In genomic region chr21:45408271-45408791, GRCh38 we compare ENCODE assay signal across 18 cellular contexts. TPM values are rescaled to one million over a fixed set of nuclear protein-coding genes. Genes with fewer than 3 reads are reported as not detected.
A peak's percentile ranks its signal among the peaks of the same experiment; 100 is the strongest.
DNase-seq lines count a peak whose midpoint lies in the region; ATAC-seq and TF ChIP-seq lines count a peak whose summit lies in the region.
"Had no signal": no experiment of that assay in that cellular context is flagged by ENCODE, and none has a peak within 500 bp of the region (broad histone marks: within the 10 kb centered on the region; RNA-seq: fewer than 3 reads in every experiment).

No MANE protein-coding gene starts in this region.

- TF ChIP-seq EP300 in ovary (IDR thresholded peaks at IDR 0.05): no peak

- no peak overlapping the region for H3K9ac ChIP-seq in H9 (ENCODE audit: extremely low read depth, insufficient read length, low read length)

- H3K9me3 Mint-ChIP-seq in H9 (no peaks in the 10 kb centered on the region; a peak in 1 of 5 replicates), WTC11 (no peaks in the 10 kb centered on the region)
- H3K9me3 Mint-ChIP-seq: activated T-cell treated with anti-CD3 and anti-CD28 coated beads, Interleukin-2, amount 50 U/mL, for 4 hours; stimulated activated naive CD8-positive, alpha-beta T cell treated with anti-CD3 and anti-CD28 coated beads, Interleukin-15, Interleukin-2, amounts not matched to agents 100 ng/mL and 50 ng/mL, for 24 hours had no signal

- CTCF ChIA-PET in WTC11 (lab: Charles Lee): interaction anchor here (0.7 to 3.2 kb wide), 8 partner anchors 9 to 115 kb away, joined by 3 to 23 read pairs (median 8); no protein-coding TSS in a partner anchor

- H4K8ac ChIP-seq in H9 (replicated peaks; ENCODE audit: insufficient read length, low read depth, low read length): no peak overlapping the region

- H3K4me1 Mint-ChIP-seq in H9 (peaks cover 64 to 73% of the 10 kb centered on the region in 2 experiments), WTC11 (peaks cover 74% of the 10 kb centered on the region)

- no peak overlapping the region for H3K4me2 ChIP-seq in H9 (ENCODE audit: insufficient read depth, insufficient read length, low read length)
- peak overlapping the region; percentile 44 for H3K4me2 ChIP-seq in hepatocyte

- H3K9me2 ChIP-seq in hepatocyte (replicated peaks; ENCODE audit: insufficient read depth): no peaks in the 10 kb centered on the region

- H2BK120ac ChIP-seq in H9 (ENCODE audit: low read depth, low read length, poor library complexity, severe bottlenecking): no peak overlapping the region

- no peak overlapping the region for H2AFZ ChIP-seq in H9 (ENCODE audit: low read length)
- H2AFZ ChIP-seq in hepatocyte: no peak overlapping the region

- H4K91ac ChIP-seq in H9 (ENCODE audit: insufficient read length, low read depth, low read length): no peak overlapping the region

- no peak overlapping the region for H2BK5ac ChIP-seq in H9 (ENCODE audit: insufficient read length, low read length)

- H3K4me1 ChIP-seq in H9 (ENCODE audit: insufficient read depth, low read length): peaks cover 15% of the 10 kb centered on the region; the same call in 1 of the 2 replicates
- H3K4me1 ChIP-seq in hepatocyte (ENCODE audit: insufficient read depth): peaks cover 64% of the 10 kb centered on the region
- H3K4me1 ChIP-seq in ovary (ENCODE audit: insufficient read depth): peaks cover 29% of the 10 kb centered on the region

- H3K27ac Mint-ChIP-seq in H9 (peak overlapping the region; percentile 75 to 93 (median 84); a peak in 5 of 7 replicates), WTC11 (peak overlapping the region; percentile 98)
- H3K27ac Mint-ChIP-seq: stimulated activated naive CD8-positive, alpha-beta T cell treated with anti-CD3 and anti-CD28 coated beads, Interleukin-15, Interleukin-2, amounts not matched to agents 100 ng/mL and 50 ng/mL, for 24 hours had no signal

- WGBS in H9 (ENCODE audit: extremely low coverage, insufficient read length, low lambda C conversion rate): no CpG with 5 or more reads among the region's 10 CpGs
- 71% methylated on average over 7 of the region's 10 CpGs for WGBS in hepatocyte (ENCODE audit: low lambda C conversion rate, missing lambda C conversion rate)
- 66 to 75% (median 73%) methylated on average over 5 to 10 of the region's 10 CpGs for WGBS in ovary, 3 donors

- H3K4me3 Mint-ChIP-seq in H9 (peak overlapping the region; percentile 32 to 86; a peak in 3 of 5 replicates), WTC11 (peak overlapping the region; percentile 77)
- H3K4me3 Mint-ChIP-seq: activated T-cell treated with anti-CD3 and anti-CD28 coated beads, Interleukin-2, amount 50 U/mL, for 4 hours; stimulated activated naive CD8-positive, alpha-beta T cell treated with anti-CD3 and anti-CD28 coated beads, Interleukin-15, Interleukin-2, amounts not matched to agents 100 ng/mL and 50 ng/mL, for 24 hours had no signal

- no peak overlapping the region for H3K56ac ChIP-seq in H9 (ENCODE audit: insufficient read length, low read depth, low read length)

- H3K4ac ChIP-seq in H9 (ENCODE audit: low read depth, low read length): no peak overlapping the region

- H3K23me2 ChIP-seq in H9 (ENCODE audit: insufficient read length, low read depth, low read length, poor library complexity, severe bottlenecking): peaks cover 10% of the 10 kb centered on the region

- H3K23ac ChIP-seq in H9 (ENCODE audit: insufficient read length, low read depth, low read length): no peak overlapping the region

- H3K27ac ChIP-seq in H9 (ENCODE audit: insufficient read length, low read depth, low read length) (no peak overlapping the region), hepatocyte (no peak overlapping the region), ovary (peak overlapping the region in 1 of 2 donors; percentile 75)
- H3K27ac ChIP-seq: epithelial cell of prostate, SJCRH30 had no signal

- no peak overlapping the region for H3K18ac ChIP-seq in H9 (ENCODE audit: insufficient read length, low read depth, low read length)

- no peak overlapping the region for H3T11ph ChIP-seq in H9 (ENCODE audit: low read length)

- H3K36me3 ChIP-seq in hepatocyte (replicated peaks; ENCODE audit: insufficient read depth, low read depth): no peaks in the 10 kb centered on the region
- no peaks in the 10 kb centered on the region for H3K36me3 ChIP-seq in ovary
- H3K36me3 ChIP-seq: gastroesophageal sphincter, SJCRH30 had no signal

- H2AK5ac ChIP-seq in H9 (ENCODE audit: insufficient read length, low read length): no peak overlapping the region

- H4K20me1 ChIP-seq in H9 (ENCODE audit: control insufficient read depth, insufficient read depth, insufficient read length) (peaks cover 2% of the 10 kb centered on the region), hepatocyte (ENCODE audit: insufficient read depth, poor library complexity, severe bottlenecking) (peaks cover 2% of the 10 kb centered on the region)

- no peak overlapping the region for H4K5ac ChIP-seq in H9 (ENCODE audit: insufficient read length, low read depth, low read length)

- no peak overlapping the region for H2BK20ac ChIP-seq in H9 (ENCODE audit: low read depth, low read length, poor library complexity, severe bottlenecking)

- TF ChIP-seq POLR2A in ovary (IDR thresholded peaks at IDR 0.05): no peak

- H3K4me3 ChIP-seq in hepatocyte (no peak overlapping the region), ovary (no peak overlapping the region)
- H3K4me3 ChIP-seq: gastroesophageal sphincter, HAP-1, SJCRH30 had no signal

- POLR2A ChIA-PET in WTC11 (lab: Charles Lee): no interaction called here

- no peak overlapping the region for H2BK12ac ChIP-seq in H9 (ENCODE audit: insufficient read length, low read depth, low read length)

- H3K27me3 ChIP-seq in H9 (ENCODE audit: insufficient read depth, low read length) (no peaks in the 10 kb centered on the region), hepatocyte (no peaks in the 10 kb centered on the region), ovary (no peaks in the 10 kb centered on the region)

- TF ChIP-seq CTCF in H9 (conservative IDR thresholded peaks at IDR 0.05) (no peak), WTC11 (IDR thresholded peaks at IDR 0.05) (no peak), hepatocyte (IDR thresholded peaks at IDR 0.05; ENCODE audit: poor library complexity) (no peak), ovary (IDR thresholded peaks at IDR 0.05) (no peak)

- no peak overlapping the region for H2BK15ac ChIP-seq in H9 (ENCODE audit: low read depth, low read length)

- intact Hi-C loops in ovary (cut with DNase I): loop anchor here in 1 of 4 donors (10.0 kb wide), 1 partner anchor 114 kb away; no protein-coding TSS in a partner anchor

- H3K79me1 ChIP-seq in H9 (ENCODE audit: insufficient read depth, low read depth, low read length, poor library complexity, severe bottlenecking): no peaks in the 10 kb centered on the region

- no peaks in the 10 kb centered on the region for H3K9me3 ChIP-seq in H9 (ENCODE audit: control insufficient read depth, low read depth, low read length)
- H3K9me3 ChIP-seq in hepatocyte (ENCODE audit: low read depth): no peaks in the 10 kb centered on the region
- H3K9me3 ChIP-seq in ovary: no peaks in the 10 kb centered on the region
- H3K9me3 ChIP-seq: gastroesophageal sphincter, HAP-1, SJCRH30 had no signal

- H3K27me3 Mint-ChIP-seq in H9 (ENCODE audit: low read depth) (peaks cover 8% of the 10 kb centered on the region), WTC11 (ENCODE audit: low read depth) (peaks cover 8% of the 10 kb centered on the region)

- H3K79me2 ChIP-seq in H9 (ENCODE audit: insufficient read depth, low read length) (peaks cover 53% of the 10 kb centered on the region; the same call in 1 of the 2 replicates), hepatocyte (peaks cover 52% of the 10 kb centered on the region)

- DNase-seq in H9 (no peak), WTC11 (ENCODE audit: low spot score) (no peak), hepatocyte (ENCODE audit: low spot score) (no peak), ovary (peak in 4 of 5 donors; percentile 27 to 47 (median 45)), GF-D8 (lab: John Stamatoyannopoulos, UW) (no peak), AG20443 (ENCODE audit: low spot score) (no peak), cerebellum (ENCODE audit: low spot score) (no peak), NCI-H446 treated with DMSO at 0.1 percent for 48 hours (lab: John Stamatoyannopoulos, UW) (no peak)
- DNase-seq: activated CD4-positive, alpha-beta T cell treated with anti-CD3 and anti-CD28 coated beads, Interleukin-2, amount 50 U/mL, for 4 hours; activated T-cell treated with anti-CD3 and anti-CD28 coated beads, Interleukin-2, amount 50 U/mL, for 4 hours; MV-4-11; NCI-H2107; occipital lobe; SJCRH30 had no signal

- no peak for ATAC-seq in WTC11
- ATAC-seq: activated T-cell treated with anti-CD3 and anti-CD28 coated beads, Interleukin-2, amount 50 U/mL, for 4 hours; gastroesophageal sphincter had no signal

- no peak overlapping the region for H3K14ac ChIP-seq in H9 (ENCODE audit: insufficient read depth, low read length)

- peaks cover 0 to 26% (median 0%) of the 10 kb centered on the region in 3 experiments; a peak in 4 of 7 replicates for H3K36me3 Mint-ChIP-seq in H9 (ENCODE audit: insufficient read depth in 1 of 3, low read depth in 3 of 3)
- no peaks in the 10 kb centered on the region for H3K36me3 Mint-ChIP-seq in WTC11

TF ChIP-seq in WTC11, 78 proteins besides CTCF, POLR2A, EP300 and RAD21 (continues in another document):
- no peak for TF ChIP-seq EMX1 (CRISPR knock-in tag; IDR thresholded peaks at IDR 0.05)
- no peak for TF ChIP-seq IRF1 (CRISPR knock-in tag; IDR thresholded peaks at IDR 0.05)
- no peak for TF ChIP-seq HMGA2 (CRISPR knock-in tag; IDR thresholded peaks at IDR 0.05)
- no peak for TF ChIP-seq ZNF138 (CRISPR knock-in tag; conservative IDR thresholded peaks at IDR 0.05)
- no peak for TF ChIP-seq E2F4 (CRISPR knock-in tag; IDR thresholded peaks at IDR 0.05; ENCODE audit: borderline replicate concordance, low read depth)

RNA-seq across cellular contexts. Expression of gene COL18A1, which starts 3.4 kb away (rescaled TPM):
- 232 and 234 TPM in 2 replicates for total RNA-seq in H9 (2021)
- total RNA-seq in WTC11 (2021): 231 to 241 TPM (median 231 TPM) in 3 replicates
- 67.3 and 97.1 TPM in 2 replicates for total RNA-seq in hepatocyte
- polyA plus RNA-seq in hepatocyte: 140 and 178 TPM in 2 replicates
- 100 to 1,000 TPM; 141 to 353 (median 270) TPM for total RNA-seq in ovary
- 100 to 1,000 TPM in 1 of 2 donors, 10 to 100 TPM in 1; 11.1 to 201 TPM for polyA plus RNA-seq in ovary
- total RNA-seq in cerebellum: 25.2 TPM

Comparison
In these comparisons a context has a peak if more than half of its experiments do, and no peak if none do; other contexts are left out.
1. DNase-seq: peak in ovary (4 of 5); none in H9 (single experiment), WTC11 (single experiment), hepatocyte (single experiment), GF-D8 (single experiment), AG20443 (single experiment), cerebellum (single experiment) and NCI-H446 treated with DMSO at 0.1 percent for 48 hours (single experiment).